ENCODE assay signal across 8 cellular contexts in genomic region chr16:67666032-67666537, GRCh38. TPM values are rescaled to one million over a fixed set of nuclear protein-coding genes. Genes with fewer than 3 reads are reported as not detected.
DNase-seq lines count a peak whose midpoint lies in the region; ATAC-seq, FAIRE-seq and TF ChIP-seq lines count a peak whose summit lies in the region.

No MANE protein-coding gene starts in this region.

- peak; percentile 33 for FAIRE-seq in GM12892 (lab: Jason Lieb, UNC)

- peak; percentile 26 for ATAC-seq in natural killer cell treated with Interleukin-12 subunit alpha and Interleukin-12 subunit beta and Interleukin-15 and Interleukin-18, amount 100 ng/mL, for 72 hours
- no peak for ATAC-seq in HG02642 (IDR thresholded peaks at IDR 0.05; ENCODE audit: poor library complexity, unreplicated experiment)

- peaks cover 8 to 15% of the 10 kb centered on the region in 2 donors for H3K4me1 Mint-ChIP-seq in natural killer cell treated with Interleukin-12 subunit alpha and Interleukin-12 subunit beta and Interleukin-15 and Interleukin-18, amount 100 ng/mL, for 72 hours (ENCODE audit: low read depth in 2 of 2)

- no peaks in the 10 kb centered on the region for H3K27me3 Mint-ChIP-seq in natural killer cell treated with Interleukin-12 subunit alpha and Interleukin-12 subunit beta and Interleukin-15 and Interleukin-18, amount 100 ng/mL, for 72 hours

- no peak overlapping the region for H3K27ac Mint-ChIP-seq in natural killer cell treated with Interleukin-12 subunit alpha and Interleukin-12 subunit beta and Interleukin-15 and Interleukin-18, amount 100 ng/mL, for 72 hours

- peak overlapping the region; percentile 80 for H3K4me3 Mint-ChIP-seq in natural killer cell treated with Interleukin-12 subunit alpha and Interleukin-12 subunit beta and Interleukin-15 and Interleukin-18, amount 100 ng/mL, for 72 hours

- H3K27ac ChIP-seq in 22Rv1 = peak overlapping the region; percentile 80

- DNase-seq in GM12892 (ENCODE audit: insufficient read length) (no peak), RPMI7951 (ENCODE audit: low read depth) (peak; percentile 38), epidermal melanocyte (ENCODE audit: insufficient read length, low spot score) (peak; percentile 17), GDM1 (lab: John Stamatoyannopoulos, UW) (no peak), GM13977 (ENCODE audit: low spot score) (no peak)
- DNase-seq in natural killer cell treated with Interleukin-12 subunit alpha and Interleukin-12 subunit beta and Interleukin-15 and Interleukin-18, amount 100 ng/mL, for 72 hours (ENCODE audit: low spot score) = peak; percentile 61

- H3K36me3 Mint-ChIP-seq in natural killer cell treated with Interleukin-12 subunit alpha and Interleukin-12 subunit beta and Interleukin-15 and Interleukin-18, amount 100 ng/mL, for 72 hours = no peaks in the 10 kb centered on the region

- TF ChIP-seq CTCF in 22Rv1 (IDR thresholded peaks at IDR 0.05) (no peak), GM13977 (IDR thresholded peaks at IDR 0.05; ENCODE audit: extremely low read depth, insufficient read depth, missing control alignments) (no peak)

- in situ Hi-C loops in GM13977 (cut with MboI; ENCODE audit: low pct_unique_long_range_greater_than_20kb, low sequenced_read_pairs, unreplicated experiment) = no loop called here

- TF ChIP-seq POLR2A in GM12892 (IDR thresholded peaks at IDR 0.05; ENCODE audit: low read depth, low read length) = no peak

- no peaks in the 10 kb centered on the region for H3K9me3 Mint-ChIP-seq in natural killer cell treated with Interleukin-12 subunit alpha and Interleukin-12 subunit beta and Interleukin-15 and Interleukin-18, amount 100 ng/mL, for 72 hours

RNA-seq across cellular contexts. Expression of gene ENKD1, which starts 0.5 kb away (rescaled TPM):
- polyA plus RNA-seq in GM12892 (2012; ENCODE audit: missing spikeins) = 7.7 TPM
- total RNA-seq in RPMI7951 (2014; rRNA removed; shearing (Covaris generic)) = 13.6 and 14.8 TPM in 2 replicates
- total RNA-seq in natural killer cell treated with Interleukin-12 subunit alpha and Interleukin-12 subunit beta and Interleukin-15 and Interleukin-18, amount 100 ng/mL, for 72 hours = 10 to 100 TPM in 1 of 2 donors, 1 to 10 TPM in 1; 8.1 to 12.2 TPM

RNA-seq across cellular contexts. Expression of gene C16orf86, which starts 0.5 kb away (rescaled TPM):
- polyA plus RNA-seq in GM12892 (2012; ENCODE audit: missing spikeins) = 2.1 TPM
- total RNA-seq in RPMI7951 (2014; rRNA removed; shearing (Covaris generic)) = 6.4 and 7.5 TPM in 2 replicates
- total RNA-seq in natural killer cell treated with Interleukin-12 subunit alpha and Interleukin-12 subunit beta and Interleukin-15 and Interleukin-18, amount 100 ng/mL, for 72 hours = 1 to 10 TPM; 1.6 to 1.9 TPM

RNA-seq across cellular contexts. Expression of gene PARD6A, which starts 5.3 kb away (rescaled TPM):
- 4.0 TPM for polyA plus RNA-seq in GM12892 (2012; ENCODE audit: missing spikeins)
- total RNA-seq in RPMI7951 (2014; rRNA removed; shearing (Covaris generic)) = 1.6 and 1.9 TPM in 2 replicates
- total RNA-seq in natural killer cell treated with Interleukin-12 subunit alpha and Interleukin-12 subunit beta and Interleukin-15 and Interleukin-18, amount 100 ng/mL, for 72 hours = 1 to 10 TPM; 6.3 to 8.0 TPM

RNA-seq across cellular contexts. Expression of gene ACD, which starts 6.0 kb away (rescaled TPM):
- polyA plus RNA-seq in GM12892 (2012; ENCODE audit: missing spikeins) = 20.4 TPM
- 42.8 and 47.2 TPM in 2 replicates for total RNA-seq in RPMI7951 (2014; rRNA removed; shearing (Covaris generic))
- total RNA-seq in natural killer cell treated with Interleukin-12 subunit alpha and Interleukin-12 subunit beta and Interleukin-15 and Interleukin-18, amount 100 ng/mL, for 72 hours = 10 to 100 TPM; 54.9 to 91.3 TPM

RNA-seq across cellular contexts. Expression of gene CARMIL2, which starts 21.1 kb away (rescaled TPM):
- polyA plus RNA-seq in GM12892 (2012; ENCODE audit: missing spikeins) = 27.5 TPM
- total RNA-seq in RPMI7951 (2014; rRNA removed; shearing (Covaris generic)) = 0.10 and 0.12 TPM in 2 replicates
- total RNA-seq in natural killer cell treated with Interleukin-12 subunit alpha and Interleukin-12 subunit beta and Interleukin-15 and Interleukin-18, amount 100 ng/mL, for 72 hours = 10 to 100 TPM; 33.8 to 89.7 TPM

Comparison
In these comparisons a context has a peak if more than half of its experiments do, and no peak if none do; other contexts are left out.
1. DNase-seq: peak in RPMI7951 (single experiment), epidermal melanocyte (single experiment) and natural killer cell treated with Interleukin-12 subunit alpha and Interleukin-12 subunit beta and Interleukin-15 and Interleukin-18, amount 100 ng/mL, for 72 hours (single experiment); none in GM12892 (single experiment), GDM1 (single experiment) and GM13977 (single experiment).